In genomic region chr5:96175090-96175489, GRCh38 we compare ENCODE assay signal across 10 cellular contexts.
DNase-seq lines count a peak whose midpoint lies in the region; ATAC-seq and TF ChIP-seq lines count a peak whose summit lies in the region.
"Had no signal": no experiment of that assay in that cellular context is flagged by ENCODE, and none has a peak within 500 bp of the region (broad histone marks: within the 10 kb centered on the region; RNA-seq: fewer than 3 reads in every experiment).

No MANE protein-coding gene starts in this region.

- 65 to 78% methylated on average over 2 of the region's 2 CpGs for WGBS in body of pancreas, 2 donors

- H2AFZ ChIP-seq in Karpas-422 (ENCODE audit: low read length) (no peak overlapping the region), osteoblast (ENCODE audit: low read length) (no peak overlapping the region)

- H3K9ac ChIP-seq in Karpas-422 (ENCODE audit: low read length) = no peak overlapping the region

- H3K9me3 ChIP-seq in Karpas-422 (ENCODE audit: low read length) (no peaks in the 10 kb centered on the region), body of pancreas (no peaks in the 10 kb centered on the region), osteoblast (ENCODE audit: low read depth, low read length) (no peaks in the 10 kb centered on the region)

- no peaks in the 10 kb centered on the region for H3K36me3 ChIP-seq in Karpas-422 (ENCODE audit: insufficient read depth, low read length)
- no peaks in the 10 kb centered on the region for H3K36me3 ChIP-seq in body of pancreas (replicated peaks in 1 of 2; ENCODE audit: insufficient read depth in 1 of 2, low read depth in 2 of 2)
- H3K36me3 ChIP-seq in osteoblast (ENCODE audit: insufficient read depth, low read length) = no peaks in the 10 kb centered on the region

- TF ChIP-seq CTCF in GM12875 (IDR thresholded peaks at IDR 0.05; ENCODE audit: borderline replicate concordance, insufficient read depth, low read depth, low read length) (peak; percentile 25; the same call in 1 of the 2 replicates), body of pancreas (IDR thresholded peaks at IDR 0.05) (peak in 6 of 7 experiments; percentile 14 to 45 (median 34)), osteoblast (IDR thresholded peaks at IDR 0.05; ENCODE audit: extremely low read depth, low read depth, low read length) (peak; percentile 49)

- ATAC-seq in body of pancreas = peak; percentile 58
- ATAC-seq in HG03025 (IDR thresholded peaks at IDR 0.05; ENCODE audit: low FRiP score, unreplicated experiment) = no peak

- H4K20me1 ChIP-seq in Karpas-422 (ENCODE audit: insufficient read depth, low read depth, low read length) (no peaks in the 10 kb centered on the region), osteoblast (ENCODE audit: insufficient read depth, low read length) (no peaks in the 10 kb centered on the region)

- H3K27me3 ChIP-seq in Karpas-422 (ENCODE audit: low read length) (no peaks in the 10 kb centered on the region), body of pancreas (no peaks in the 10 kb centered on the region), osteoblast (ENCODE audit: insufficient read depth, low read length) (no peaks in the 10 kb centered on the region)

- H3K27ac ChIP-seq in Karpas-422 (ENCODE audit: low read length) (no peak overlapping the region), body of pancreas (no peak overlapping the region), osteoblast (ENCODE audit: low read depth, low read length) (no peak overlapping the region)

- DNase-seq in Karpas-422 = peak; percentile 64
- no peak for DNase-seq in body of pancreas
- DNase-seq in osteoblast (ENCODE audit: insufficient read length, low spot score, missing footprints) = peak; percentile 77
- no peak for DNase-seq in iPS-NIHi7 (ENCODE audit: extremely low spot score)
- DNase-seq in activated CD4-positive, CD25-positive, alpha-beta regulatory T cell treated with anti-CD3 and anti-CD28 coated beads, Interleukin-2, amount 50 U/mL, for 72 hours = no peak
- no peak for DNase-seq in activated effector memory CD4-positive, alpha-beta T cell treated with anti-CD3 and anti-CD28 coated beads, Interleukin-2, amount 50 U/mL, for 16 hours
- DNase-seq: amygdala; stimulated activated CD4-positive, alpha-beta T cell treated with anti-CD3 and anti-CD28 coated beads, Interleukin-4, amount 100 ng/mL, for 1 hour had no signal

- H3K4me1 ChIP-seq in Karpas-422 (ENCODE audit: low read length) = no peaks in the 10 kb centered on the region
- peaks cover 15% of the 10 kb centered on the region for H3K4me1 ChIP-seq in body of pancreas
- peaks cover 24% of the 10 kb centered on the region for H3K4me1 ChIP-seq in osteoblast (ENCODE audit: insufficient read depth, low read length)

- H3K4me2 ChIP-seq in Karpas-422 (ENCODE audit: low read depth, low read length, poor library complexity, severe bottlenecking) (no peak overlapping the region), osteoblast (ENCODE audit: insufficient read depth, low read length) (no peak overlapping the region)

- H3K79me2 ChIP-seq in Karpas-422 (ENCODE audit: low read length) (no peaks in the 10 kb centered on the region), osteoblast (ENCODE audit: insufficient read depth, low read length) (no peaks in the 10 kb centered on the region)

- H3K9me2 ChIP-seq in Karpas-422 (replicated peaks; ENCODE audit: insufficient read depth, low read length) = no peaks in the 10 kb centered on the region

- intact Hi-C loops in body of pancreas (cut with DNase I) = no loop called here

- TF ChIP-seq POLR2A in body of pancreas (IDR thresholded peaks at IDR 0.05) = no peak

- H3K4me3 ChIP-seq in GM12875 (ENCODE audit: low read depth, low read length) (no peak overlapping the region), Karpas-422 (ENCODE audit: low read length) (no peak overlapping the region), body of pancreas (no peak overlapping the region), osteoblast (ENCODE audit: insufficient read depth, low read length) (no peak overlapping the region)

Comparison
In these comparisons a context has a peak if more than half of its experiments do, and no peak if none do; other contexts are left out.
1. DNase-seq: peak in Karpas-422 (single experiment) and osteoblast (single experiment); none in body of pancreas (0 of 4), iPS-NIHi7 (single experiment), activated CD4-positive, CD25-positive, alpha-beta regulatory T cell treated with anti-CD3 and anti-CD28 coated beads, Interleukin-2, amount 50 U/mL, for 72 hours (single experiment) and activated effector memory CD4-positive, alpha-beta T cell treated with anti-CD3 and anti-CD28 coated beads, Interleukin-2, amount 50 U/mL, for 16 hours (single experiment).
2. Peak in every context shown above with its lines, with median percentiles within 50 percentile points of each other: CTCF ChIP-seq.